ENCODE assay signal across 17 cellular contexts in the genomic region with DNA sequence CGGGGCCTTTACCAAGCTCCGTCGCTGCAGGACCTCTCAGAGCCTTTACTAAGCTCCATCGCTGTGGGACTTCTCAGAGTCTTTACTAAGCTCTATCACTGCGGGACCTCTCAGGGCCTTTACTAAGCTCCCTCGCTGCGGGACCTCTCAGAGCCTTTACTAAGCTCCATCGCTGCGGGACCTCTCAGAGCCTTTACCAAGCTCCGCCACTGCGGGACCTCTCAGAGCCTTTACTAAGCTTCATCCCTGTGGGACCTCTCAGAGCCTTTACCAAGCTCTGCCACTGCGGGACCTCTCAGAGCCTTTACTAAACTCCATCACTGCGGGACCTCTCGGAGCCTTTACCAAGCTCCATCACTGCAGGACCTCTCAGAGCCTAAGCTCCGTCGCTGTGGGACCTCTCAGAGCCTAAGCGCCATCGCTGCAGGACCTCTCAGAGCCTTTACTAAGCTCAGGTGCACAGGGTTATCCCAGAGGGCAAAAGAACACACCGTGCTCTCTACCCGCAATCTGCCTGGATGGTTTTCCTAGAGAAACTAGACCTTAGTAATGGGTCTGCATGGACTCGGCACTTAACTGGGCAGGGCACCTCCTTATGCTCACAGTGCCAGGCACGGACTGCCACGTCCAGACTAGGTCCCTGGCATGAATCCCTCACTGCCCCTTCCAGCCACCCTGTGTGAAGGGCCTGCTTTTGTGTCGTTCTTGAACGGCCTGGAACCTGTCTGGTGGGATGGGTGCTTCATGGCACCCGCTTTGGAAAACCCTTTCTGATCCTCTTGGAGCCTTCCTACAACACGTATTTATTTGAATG.
"Had no signal": no experiment of that assay in that cellular context is flagged by ENCODE, and none has a peak within 500 bp of the region (broad histone marks: within the 10 kb centered on the region; RNA-seq: fewer than 3 reads in every experiment).

No MANE protein-coding gene starts in this region.

- H3K4me1 ChIP-seq: gastrocnemius medialis, tibial artery had no signal

- H3K36me3 Mint-ChIP-seq: activated CD8-positive, alpha-beta memory T cell treated with anti-CD3 and anti-CD28 coated beads, Interleukin-2, amount 10 ng/mL, durations not matched to agents 7 days and 5 days; activated naive CD4-positive, alpha-beta T cell treated with anti-CD3 and anti-CD28 coated beads, Interleukin-2, amount 10 ng/mL, durations not matched to agents 7 days and 5 days; naive thymus-derived CD4-positive, alpha-beta T cell had no signal

- H3K9me3 Mint-ChIP-seq: activated naive CD4-positive, alpha-beta T cell treated with anti-CD3 and anti-CD28 coated beads, Interleukin-2, amount 10 ng/mL, durations not matched to agents 7 days and 5 days; naive thymus-derived CD4-positive, alpha-beta T cell; T-helper 1 cell treated with Interleukin-12 subunit alpha and Interleukin-12 subunit beta and Interleukin-4 antibody, amounts not matched to agents 30 μg/mL and 1 μg/mL, for 36 hours had no signal

- DNase-seq: activated CD4-positive, alpha-beta T cell treated with anti-CD3 and anti-CD28 coated beads, Interleukin-2, amount 50 U/mL, for 48 hours; activated CD4-positive, CD25-positive, alpha-beta regulatory T cell; activated CD8-positive, alpha-beta memory T cell treated with anti-CD3 and anti-CD28 coated beads, Interleukin-2, amount 10 ng/mL, durations not matched to agents 7 days and 5 days; activated naive CD4-positive, alpha-beta T cell treated with anti-CD3 and anti-CD28 coated beads, Interleukin-2, amount 10 ng/mL, durations not matched to agents 7 days and 5 days; central memory CD4-positive, alpha-beta T cell; cortex of kidney; effector memory CD4-positive, alpha-beta T cell; islet precursor cell; occipital lobe; SHP77; small intestine had no signal

- H3K4me3 ChIP-seq: gastrocnemius medialis, lung, tibial artery had no signal

- H3K9me3 ChIP-seq: gastrocnemius medialis, tibial artery had no signal

- H3K4me1 Mint-ChIP-seq: activated CD8-positive, alpha-beta memory T cell treated with anti-CD3 and anti-CD28 coated beads, Interleukin-2, amount 10 ng/mL, durations not matched to agents 7 days and 5 days; activated naive CD4-positive, alpha-beta T cell treated with anti-CD3 and anti-CD28 coated beads, Interleukin-2, amount 10 ng/mL, durations not matched to agents 7 days and 5 days; naive thymus-derived CD4-positive, alpha-beta T cell had no signal

- H3K36me3 ChIP-seq: gastrocnemius medialis, tibial artery had no signal

- H3K27ac ChIP-seq: gastrocnemius medialis, tibial artery had no signal

- H3K27ac Mint-ChIP-seq: activated CD8-positive, alpha-beta memory T cell treated with anti-CD3 and anti-CD28 coated beads, Interleukin-2, amount 10 ng/mL, durations not matched to agents 7 days and 5 days; activated naive CD4-positive, alpha-beta T cell treated with anti-CD3 and anti-CD28 coated beads, Interleukin-2, amount 10 ng/mL, durations not matched to agents 7 days and 5 days; T-helper 1 cell treated with Interleukin-12 subunit alpha and Interleukin-12 subunit beta and Interleukin-4 antibody, amounts not matched to agents 30 μg/mL and 1 μg/mL, for 36 hours had no signal

- H3K27me3 Mint-ChIP-seq: activated CD8-positive, alpha-beta memory T cell treated with anti-CD3 and anti-CD28 coated beads, Interleukin-2, amount 10 ng/mL, durations not matched to agents 7 days and 5 days; activated naive CD4-positive, alpha-beta T cell treated with anti-CD3 and anti-CD28 coated beads, Interleukin-2, amount 10 ng/mL, durations not matched to agents 7 days and 5 days; naive thymus-derived CD4-positive, alpha-beta T cell had no signal

- H3K27me3 ChIP-seq: gastrocnemius medialis had no signal

- FAIRE-seq: small intestine had no signal

- H3K4me3 Mint-ChIP-seq: activated CD8-positive, alpha-beta memory T cell treated with anti-CD3 and anti-CD28 coated beads, Interleukin-2, amount 10 ng/mL, durations not matched to agents 7 days and 5 days; activated naive CD4-positive, alpha-beta T cell treated with anti-CD3 and anti-CD28 coated beads, Interleukin-2, amount 10 ng/mL, durations not matched to agents 7 days and 5 days; naive thymus-derived CD4-positive, alpha-beta T cell; T-helper 1 cell treated with Interleukin-12 subunit alpha and Interleukin-12 subunit beta and Interleukin-4 antibody, amounts not matched to agents 30 μg/mL and 1 μg/mL, for 36 hours had no signal

- ATAC-seq: activated CD8-positive, alpha-beta memory T cell treated with anti-CD3 and anti-CD28 coated beads, Interleukin-2, amount 10 ng/mL, durations not matched to agents 7 days and 5 days; gastrocnemius medialis; naive thymus-derived CD4-positive, alpha-beta T cell; SK-N-SH treated with all-trans-retinoic acid at 6 μM for 48 hours had no signal
